In the genomic region with DNA sequence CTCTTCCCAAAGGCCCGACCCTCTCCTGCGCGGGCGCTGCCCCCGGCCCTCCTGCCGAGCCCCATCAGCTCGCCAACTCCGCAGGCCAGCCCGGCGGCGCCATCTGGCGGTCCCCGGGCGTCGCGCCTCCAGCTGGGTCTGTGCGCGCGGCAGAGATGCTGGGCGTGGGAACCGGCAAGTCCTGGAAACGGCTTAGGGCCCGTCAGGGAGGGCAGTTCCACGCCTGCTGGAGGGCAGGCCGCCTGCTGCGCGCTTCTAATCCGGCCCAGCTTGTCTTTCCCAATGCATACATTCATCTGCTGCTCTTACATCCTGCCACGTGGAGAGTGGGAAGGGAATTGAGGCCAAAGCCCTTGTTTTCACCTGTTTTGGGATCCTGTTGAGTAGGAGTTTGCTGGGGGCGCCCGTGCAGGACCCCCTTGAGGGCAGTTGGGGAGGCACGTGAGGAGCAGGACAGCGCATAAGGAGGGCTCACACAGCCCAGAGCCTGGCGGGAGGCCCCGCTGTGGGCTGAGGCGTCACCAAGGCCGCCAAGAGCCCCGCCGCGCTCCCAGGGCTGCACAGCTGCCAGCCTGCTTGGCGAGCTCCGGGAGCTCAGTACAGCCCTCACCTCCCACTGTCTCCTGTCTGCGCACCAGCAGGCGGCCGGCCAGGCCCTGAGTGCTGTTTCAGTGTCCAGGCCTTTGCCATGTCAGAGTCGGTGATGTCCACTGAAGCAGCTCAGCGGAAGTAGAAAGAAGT, we compare ENCODE assay signal across 9 cellular contexts.
DNase-seq lines count a peak whose midpoint lies in the region; ATAC-seq and TF ChIP-seq lines count a peak whose summit lies in the region.
"Had no signal": no experiment of that assay in that cellular context is flagged by ENCODE, and none has a peak within 500 bp of the region (broad histone marks: within the 10 kb centered on the region; RNA-seq: fewer than 3 reads in every experiment).

No MANE protein-coding gene starts in this region.

- H3K4me3 ChIP-seq in AG09309 (ENCODE audit: control insufficient read depth, low read depth, low read length), result peak overlapping the region; percentile 17
- peak overlapping the region; percentile 64 for H3K4me3 ChIP-seq in OCI-LY3 (ENCODE audit: low read length)

- no peak overlapping the region for H3K27ac ChIP-seq in OCI-LY3 (ENCODE audit: low read length)
- H3K27ac ChIP-seq: neutrophil had no signal

- H2AFZ ChIP-seq in OCI-LY3 (ENCODE audit: low read depth, low read length), result peak overlapping the region; percentile 51

- peak overlapping the region; percentile 79 for H3K4me2 ChIP-seq in OCI-LY3 (ENCODE audit: low read length)

- H3K9ac ChIP-seq in OCI-LY3 (ENCODE audit: low read length), result no peak overlapping the region

- peaks cover 2% of the 10 kb centered on the region for H3K36me3 Mint-ChIP-seq in activated naive CD8-positive, alpha-beta T cell treated with anti-CD3 and anti-CD28 coated beads for 36 hours

- peak; percentile 73 for TF ChIP-seq CTCF in AG09309 (IDR thresholded peaks at IDR 0.05; ENCODE audit: control insufficient read depth, insufficient read depth, low read depth, low read length, missing control alignments)
- peak; percentile 87 for TF ChIP-seq CTCF in OCI-LY3 (IDR thresholded peaks at IDR 0.05; ENCODE audit: low read depth, low read length)

- H3K4me1 ChIP-seq in OCI-LY3 (ENCODE audit: low read length), result peaks cover 3% of the 10 kb centered on the region

- H3K4me3 Mint-ChIP-seq in activated naive CD8-positive, alpha-beta T cell treated with anti-CD3 and anti-CD28 coated beads for 36 hours, result no peak overlapping the region

- ATAC-seq in GM21529 (IDR thresholded peaks at IDR 0.05; ENCODE audit: unreplicated experiment), result peak; percentile 67
- peak; percentile 90 to 93 for ATAC-seq in left cardiac atrium
- no peak for ATAC-seq in HG03469 (IDR thresholded peaks at IDR 0.05; ENCODE audit: unreplicated experiment)

- H3K9me3 Mint-ChIP-seq in activated naive CD8-positive, alpha-beta T cell treated with anti-CD3 and anti-CD28 coated beads for 36 hours, result no peaks in the 10 kb centered on the region

- no peaks in the 10 kb centered on the region for H3K27me3 Mint-ChIP-seq in activated naive CD8-positive, alpha-beta T cell treated with anti-CD3 and anti-CD28 coated beads for 36 hours

- H3K4me1 Mint-ChIP-seq in activated naive CD8-positive, alpha-beta T cell treated with anti-CD3 and anti-CD28 coated beads for 36 hours, result no peaks in the 10 kb centered on the region

- H3K27me3 ChIP-seq in OCI-LY3 (ENCODE audit: low read depth, low read length), result no peaks in the 10 kb centered on the region

- H3K27ac Mint-ChIP-seq in activated naive CD8-positive, alpha-beta T cell treated with anti-CD3 and anti-CD28 coated beads for 36 hours, result no peak overlapping the region

- no peaks in the 10 kb centered on the region for H4K20me1 ChIP-seq in OCI-LY3 (ENCODE audit: insufficient read depth, low read length)

- DNase-seq in AG09309 (ENCODE audit: low read depth) (peak; percentile 7), left cardiac atrium (peak; percentile 82), pulmonary artery endothelial cell (ENCODE audit: low read depth, low spot score) (peak; percentile 29), NCI-H1930 (lab: John Stamatoyannopoulos, UW) (no peak)
- DNase-seq in activated naive CD8-positive, alpha-beta T cell treated with anti-CD3 and anti-CD28 coated beads for 36 hours, result peak; percentile 76

- intact Hi-C loops in left cardiac atrium (cut with DNase I), result loop anchor here in 1 of 2 donors (10.0 kb wide), 1 partner anchor 219 kb away; the partner anchor contains the start of gene APBA2

- no peaks in the 10 kb centered on the region for H3K9me3 ChIP-seq in OCI-LY3 (ENCODE audit: insufficient read depth, low read length)
- H3K9me3 ChIP-seq: neutrophil had no signal

- no peaks in the 10 kb centered on the region for H3K36me3 ChIP-seq in OCI-LY3 (replicated peaks; ENCODE audit: low read depth, low read length)
- H3K36me3 ChIP-seq: neutrophil had no signal

- no peaks in the 10 kb centered on the region for H3K79me2 ChIP-seq in OCI-LY3 (ENCODE audit: low read length)

Comparison
In these comparisons a context has a peak if more than half of its experiments do, and no peak if none do; other contexts are left out.
1. DNase-seq: peak in AG09309 (single experiment), activated naive CD8-positive, alpha-beta T cell treated with anti-CD3 and anti-CD28 coated beads for 36 hours (single experiment), left cardiac atrium (single experiment) and pulmonary artery endothelial cell (single experiment); none in NCI-H1930 (0 of 2).